In genomic region chr4:184455299-184455698, GRCh38 we compare ENCODE assay signal across 11 cellular contexts.
"Had no signal": no experiment of that assay in that cellular context is flagged by ENCODE, and none has a peak within 500 bp of the region (broad histone marks: within the 10 kb centered on the region; RNA-seq: fewer than 3 reads in every experiment).

No MANE protein-coding gene starts in this region.

- H3K4me3 Mint-ChIP-seq: activated CD4-positive, alpha-beta memory T cell treated with anti-CD3 and anti-CD28 coated beads, Interleukin-2, amount 10 ng/mL, durations not matched to agents 7 days and 5 days; activated CD4-positive, alpha-beta T cell treated with anti-CD3 and anti-CD28 coated beads for 36 hours; neural crest cell had no signal

- H3K27me3 ChIP-seq: brain microvascular endothelial cell, tibial artery had no signal

- DNase-seq: activated CD4-positive, alpha-beta memory T cell treated with anti-CD3 and anti-CD28 coated beads, Interleukin-2, amount 10 ng/mL, durations not matched to agents 7 days and 5 days; activated CD4-positive, alpha-beta T cell treated with anti-CD3 and anti-CD28 coated beads for 36 hours; activated CD8-positive, alpha-beta memory T cell treated with anti-CD3 and anti-CD28 coated beads, Interleukin-2, amount 50 U/mL, for 4 hours; activated naive CD4-positive, alpha-beta T cell treated with Interleukin-2 at 50 U/mL for 16 hours; brain microvascular endothelial cell; effector memory CD4-positive, alpha-beta T cell; foreskin melanocyte; mesendoderm; stimulated activated CD4-positive, alpha-beta T cell treated with anti-CD3 and anti-CD28 coated beads, Interleukin-1b, Interleukin-23, amount 100 ng/mL, for 48 hours; tibial artery had no signal

- ATAC-seq: activated CD4-positive, alpha-beta T cell treated with anti-CD3 and anti-CD28 coated beads for 36 hours had no signal

- H3K27ac ChIP-seq: brain microvascular endothelial cell, tibial artery had no signal

- H3K9me3 Mint-ChIP-seq: activated CD4-positive, alpha-beta memory T cell treated with anti-CD3 and anti-CD28 coated beads, Interleukin-2, amount 10 ng/mL, durations not matched to agents 7 days and 5 days; neural crest cell had no signal

- H3K27ac Mint-ChIP-seq: activated CD4-positive, alpha-beta memory T cell treated with anti-CD3 and anti-CD28 coated beads, Interleukin-2, amount 10 ng/mL, durations not matched to agents 7 days and 5 days; activated CD4-positive, alpha-beta T cell treated with anti-CD3 and anti-CD28 coated beads for 36 hours had no signal

- H3K27me3 Mint-ChIP-seq: activated CD4-positive, alpha-beta memory T cell treated with anti-CD3 and anti-CD28 coated beads, Interleukin-2, amount 10 ng/mL, durations not matched to agents 7 days and 5 days; activated CD4-positive, alpha-beta T cell treated with anti-CD3 and anti-CD28 coated beads for 36 hours had no signal

- H3K4me3 ChIP-seq: tibial artery had no signal

- H3K36me3 ChIP-seq: brain microvascular endothelial cell, tibial artery had no signal
